Comparison of ENCODE assay signal across 2 cellular contexts in genomic region chr9:114191402-114191801, GRCh38.
ATAC-seq and TF ChIP-seq lines count a peak whose summit lies in the region.
"Not testable (repeated sequence)": the region's sequence is repeated elsewhere in the genome, so short reads cannot be mapped to it uniquely, and the experiment has no call there.

No MANE protein-coding gene starts in this region.

- H3K36me3 ChIP-seq in HEK293 (ENCODE audit: control insufficient read depth in 2 of 2, insufficient read depth in 1 of 2, low read length in 2 of 2): not testable (repeated sequence)

- CTCF ChIA-PET in HEK293 (lab: Yijun Ruan, JAX): not testable (repeated sequence)

- not testable (repeated sequence) for H3K4me3 ChIP-seq in HEK293 (ENCODE audit: low read depth, low read length)

- TF ChIP-seq CTCF in HEK293 (tag by site-specific recombination; IDR thresholded peaks at IDR 0.05): not testable (repeated sequence)

- H3K27ac ChIP-seq in HEK293 (ENCODE audit: extremely low read depth, low read depth, low read length): not testable (repeated sequence)

- POLR2A ChIA-PET in HEK293 (lab: Yijun Ruan, JAX): not testable (repeated sequence)

- H3K4me1 ChIP-seq in HEK293 (ENCODE audit: control insufficient read depth, insufficient read depth, low read length): not testable (repeated sequence)

- not testable (repeated sequence) for ATAC-seq in SK-N-SH treated with all-trans-retinoic acid at 6 μM for 48 hours

- H3K9me3 ChIP-seq in HEK293 (ENCODE audit: control insufficient read depth, insufficient read depth, low read depth, low read length): not testable (repeated sequence)

TF ChIP-seq in HEK293, 187 proteins besides CTCF, POLR2A, EP300 and RAD21:
- peak; percentile 83 for TF ChIP-seq ZNF146 (tag by site-specific recombination; IDR thresholded peaks at IDR 0.05)

TF ChIP-seq in SK-N-SH treated with all-trans-retinoic acid at 6 μM for 48 hours, 23 proteins besides CTCF, POLR2A, EP300 and RAD21:
- TF ChIP-seq ZNF8 (CRISPR knock-in tag; IDR thresholded peaks at IDR 0.05): peak; percentile 62; the same call in 1 of the 2 replicates
